ENCODE assay signal across 25 cellular contexts in the genomic region with DNA sequence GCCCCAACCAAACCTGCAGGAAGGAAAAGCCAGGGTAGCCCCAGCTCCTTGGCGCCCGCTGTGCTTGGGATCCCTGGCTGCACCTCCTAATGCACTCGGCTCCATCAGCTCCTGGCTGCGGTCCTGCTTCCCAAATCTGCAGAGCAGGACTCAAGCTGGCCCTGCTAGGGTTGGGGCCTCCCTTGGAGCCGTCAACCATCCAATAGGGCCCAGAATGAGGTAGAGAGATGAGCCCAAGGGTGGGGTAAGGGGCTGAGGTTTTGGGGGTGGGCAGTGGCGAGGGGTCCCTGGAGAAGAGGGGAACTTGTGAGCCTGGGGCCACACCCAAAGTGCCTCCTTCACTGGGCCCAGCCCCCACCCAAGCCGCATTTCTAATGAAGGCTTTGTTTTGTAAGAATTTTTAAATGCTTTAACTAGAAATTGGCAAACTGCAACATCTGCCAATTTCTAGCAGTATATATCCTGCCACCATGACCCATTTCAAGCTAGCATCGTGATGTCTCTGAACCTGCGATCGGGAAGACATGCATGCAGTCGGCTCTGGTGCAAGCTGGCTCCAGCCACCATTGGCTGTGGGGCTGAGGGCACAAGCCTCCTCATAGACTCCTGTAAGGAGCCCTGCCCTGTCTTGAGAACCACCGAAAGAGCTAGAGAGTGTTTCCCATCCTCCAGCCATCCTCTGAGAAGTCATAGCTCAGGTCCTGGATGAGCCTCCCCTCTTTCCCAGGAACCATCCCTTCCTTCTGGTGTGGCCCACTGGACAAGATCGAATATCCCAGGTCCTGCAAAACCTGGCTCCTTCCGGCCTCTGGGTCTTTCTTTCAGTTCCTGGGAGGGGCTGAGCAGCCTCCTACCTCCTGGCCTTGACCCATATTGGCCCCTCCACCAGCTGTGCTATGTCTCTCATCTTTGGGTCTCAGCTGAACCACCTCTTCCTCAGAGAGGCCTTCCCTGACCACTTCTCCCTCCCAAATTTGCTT. TPM values are rescaled to one million over a fixed set of nuclear protein-coding genes. Genes with fewer than 3 reads are reported as not detected.
A peak's percentile ranks its signal among the peaks of the same experiment; 100 is the strongest.
DNase-seq lines count a peak whose midpoint lies in the region; ATAC-seq and TF ChIP-seq lines count a peak whose summit lies in the region.
"Had no signal": no experiment of that assay in that cellular context is flagged by ENCODE, and none has a peak within 500 bp of the region (broad histone marks: within the 10 kb centered on the region; RNA-seq: fewer than 3 reads in every experiment).

No MANE protein-coding gene starts in this region.

- POLR2A ChIA-PET in SK-N-SH (lab: Yijun Ruan, JAX) (no interaction called here), HEK293T (lab: Yijun Ruan, JAX) (interaction anchor here (1.4 to 2.3 kb wide), 2 partner anchors 25 to 27 kb away, joined by 4 to 8 read pairs; no protein-coding TSS in a partner anchor)
- POLR2A ChIA-PET in CD8-positive, alpha-beta memory T cell (lab: Charles Lee), result interaction anchor here (0.7 to 1.3 kb wide), 2 partner anchors 25 to 57 kb away, joined by 3 to 7 read pairs; no protein-coding TSS in a partner anchor

- H3K9me2 ChIP-seq in SK-N-SH, result no peaks in the 10 kb centered on the region

- DNase-seq in SK-N-SH, result peak; percentile 6
- DNase-seq in CD8-positive, alpha-beta memory T cell, result no peak
- no peak for DNase-seq in effector memory CD8-positive, alpha-beta T cell
- DNase-seq in osteoblast (ENCODE audit: insufficient read length, low spot score, missing footprints), result peak; percentile 43
- no peak for DNase-seq in stimulated activated CD4-positive, alpha-beta T cell treated with anti-CD3 and anti-CD28 coated beads, Interleukin-2, amount 100 ng/mL, for 48 hours
- no peak for DNase-seq in HEK293T (ENCODE audit: extremely low spot score)
- DNase-seq in stimulated activated CD4-positive, alpha-beta T cell treated with anti-CD3 and anti-CD28 coated beads, Interleukin-4, amount 100 ng/mL, for 1 hour, result no peak
- DNase-seq: amniotic stem cell; dermis blood vessel endothelial cell; DMS53; GF-D8; MV-4-11; NCI-H2171; NCI-H69; stimulated activated naive CD4-positive, alpha-beta T cell treated with Interleukin-2 at 50 U/mL for 16 hours had no signal

- no peaks in the 10 kb centered on the region for H3K9me3 Mint-ChIP-seq in CD8-positive, alpha-beta memory T cell
- H3K9me3 Mint-ChIP-seq in effector memory CD8-positive, alpha-beta T cell, result no peaks in the 10 kb centered on the region

- H3K4me3 ChIP-seq in SK-N-SH (ENCODE audit: low read depth in 2 of 2, low read length in 1 of 2) (no peak overlapping the region), osteoblast (ENCODE audit: insufficient read depth, low read length) (no peak overlapping the region)
- H3K4me3 ChIP-seq in CD8-positive, alpha-beta memory T cell (ENCODE audit: low read length), result no peak overlapping the region

- peak overlapping the region; percentile 1 to 93 (median 79) for H3K27ac Mint-ChIP-seq in CD8-positive, alpha-beta memory T cell
- peak overlapping the region; percentile 35 to 44 for H3K27ac Mint-ChIP-seq in effector memory CD8-positive, alpha-beta T cell

- H2AFZ ChIP-seq in SK-N-SH (ENCODE audit: low read depth) (no peak overlapping the region), osteoblast (ENCODE audit: low read length) (no peak overlapping the region)

- H3K9ac ChIP-seq in SK-N-SH, result no peak overlapping the region
- H3K9ac ChIP-seq: KMS-11 had no signal

- H3K4me1 Mint-ChIP-seq in CD8-positive, alpha-beta memory T cell, result peaks cover 59 to 82% (median 76%) of the 10 kb centered on the region in 3 donors
- H3K4me1 Mint-ChIP-seq in effector memory CD8-positive, alpha-beta T cell (ENCODE audit: low read depth in 2 of 2), result peaks cover 43 to 52% of the 10 kb centered on the region in 2 donors

- H3K27me3 Mint-ChIP-seq in CD8-positive, alpha-beta memory T cell, result peaks cover 0 to 3% of the 10 kb centered on the region in 2 donors
- peaks cover 0 to 17% of the 10 kb centered on the region in 2 donors for H3K27me3 Mint-ChIP-seq in effector memory CD8-positive, alpha-beta T cell

- H3K4me1 ChIP-seq in SK-N-SH (ENCODE audit: control insufficient read depth in 1 of 2, insufficient read depth in 2 of 2, low read depth in 1 of 2, low read length in 1 of 2) (peaks cover 0 to 23% of the 10 kb centered on the region in 2 experiments; a peak in 1 of 4 replicates), osteoblast (ENCODE audit: insufficient read depth, low read length) (peaks cover 14% of the 10 kb centered on the region)
- peaks cover 39% of the 10 kb centered on the region for H3K4me1 ChIP-seq in CD8-positive, alpha-beta memory T cell (ENCODE audit: insufficient read depth, low read length)

- TF ChIP-seq EP300 in SK-N-SH (IDR thresholded peaks at IDR 0.05; ENCODE audit: borderline replicate concordance in 1 of 2, low read depth in 1 of 2, low read length in 1 of 2), result no peak

- H3K9me3 ChIP-seq in SK-N-SH (no peaks in the 10 kb centered on the region), osteoblast (ENCODE audit: low read depth, low read length) (no peaks in the 10 kb centered on the region)
- no peaks in the 10 kb centered on the region for H3K9me3 ChIP-seq in CD8-positive, alpha-beta memory T cell (ENCODE audit: low read length)

- ATAC-seq in SK-N-SH treated with all-trans-retinoic acid at 6 μM for 48 hours, result no peak
- no peak for ATAC-seq in effector memory CD8-positive, alpha-beta T cell (replicated peaks)
- ATAC-seq: HCT116 had no signal

- no peak overlapping the region for H3K4me2 ChIP-seq in SK-N-SH
- no peak overlapping the region for H3K4me2 ChIP-seq in osteoblast (ENCODE audit: insufficient read depth, low read length)
- H3K4me2 ChIP-seq: KMS-11 had no signal

- H4K20me1 ChIP-seq in SK-N-SH (ENCODE audit: insufficient read depth), result no peaks in the 10 kb centered on the region
- no peaks in the 10 kb centered on the region for H4K20me1 ChIP-seq in osteoblast (ENCODE audit: insufficient read depth, low read length)

- CTCF ChIA-PET in SK-N-SH (lab: Yijun Ruan, JAX) (interaction anchor here (1.4 to 19.4 kb wide), 2 partner anchors 9 to 27 kb away, joined by 3 to 190 read pairs; no protein-coding TSS in a partner anchor), HEK293T (lab: Yijun Ruan, JAX) (interaction anchor here (0.7 to 0.8 kb wide), 3 partner anchors 28 to 626 kb away, joined by 3 to 4 read pairs (median 4); no protein-coding TSS in a partner anchor)
- CTCF ChIA-PET in CD8-positive, alpha-beta memory T cell (lab: Charles Lee), result interaction anchor here (1.4 to 2.3 kb wide), 3 partner anchors 9 to 27 kb away, joined by 3 to 8 read pairs (median 4); a partner anchor contains a TSS

- H3K27me3 ChIP-seq in SK-N-SH (ENCODE audit: insufficient read depth) (no peaks in the 10 kb centered on the region), osteoblast (ENCODE audit: insufficient read depth, low read length) (peaks cover 29% of the 10 kb centered on the region)
- no peaks in the 10 kb centered on the region for H3K27me3 ChIP-seq in CD8-positive, alpha-beta memory T cell (ENCODE audit: insufficient read depth, low read length, poor library complexity, severe bottlenecking)

- no peak for TF ChIP-seq RAD21 in SK-N-SH (IDR thresholded peaks at IDR 0.05; ENCODE audit: low read length)

- peaks cover 0 to 62% (median 21%) of the 10 kb centered on the region in 3 donors for H3K36me3 Mint-ChIP-seq in CD8-positive, alpha-beta memory T cell
- no peaks in the 10 kb centered on the region for H3K36me3 Mint-ChIP-seq in effector memory CD8-positive, alpha-beta T cell (ENCODE audit: insufficient read depth)

- no peak overlapping the region for H3K27ac ChIP-seq in SK-N-SH (ENCODE audit: low read depth in 2 of 2, low read length in 1 of 2)
- H3K27ac ChIP-seq in CD8-positive, alpha-beta memory T cell (ENCODE audit: low read depth, low read length), result no peak overlapping the region
- H3K27ac ChIP-seq in osteoblast (ENCODE audit: low read depth, low read length), result no peak overlapping the region
- H3K27ac ChIP-seq: 22Rv1, KMS-11 had no signal

- no peaks in the 10 kb centered on the region for H3F3A ChIP-seq in SK-N-SH (replicated peaks; ENCODE audit: insufficient read depth)

- no peaks in the 10 kb centered on the region for H3K36me3 ChIP-seq in SK-N-SH (replicated peaks in 1 of 2; ENCODE audit: control insufficient read depth in 1 of 2, insufficient read depth in 2 of 2, low read length in 1 of 2)
- H3K36me3 ChIP-seq in CD8-positive, alpha-beta memory T cell (ENCODE audit: insufficient read depth, low read length), result no peaks in the 10 kb centered on the region
- H3K36me3 ChIP-seq in osteoblast (ENCODE audit: insufficient read depth, low read length), result no peaks in the 10 kb centered on the region

- 81% methylated on average over 12 of the region's 14 CpGs for WGBS in SK-N-SH (ENCODE audit: low lambda C conversion rate)

- H3K79me2 ChIP-seq in SK-N-SH (ENCODE audit: insufficient read depth) (no peaks in the 10 kb centered on the region), osteoblast (ENCODE audit: insufficient read depth, low read length) (no peaks in the 10 kb centered on the region)

- TF ChIP-seq CTCF in SK-N-SH (IDR thresholded peaks at IDR 0.05) (no peak), osteoblast (IDR thresholded peaks at IDR 0.05; ENCODE audit: extremely low read depth, low read depth, low read length) (no peak)

- H3K4me3 Mint-ChIP-seq in CD8-positive, alpha-beta memory T cell, result no peak overlapping the region
- H3K4me3 Mint-ChIP-seq in effector memory CD8-positive, alpha-beta T cell, result no peak overlapping the region

TF ChIP-seq in SK-N-SH treated with all-trans-retinoic acid at 6 μM for 48 hours, 23 proteins besides CTCF, POLR2A, EP300 and RAD21 (continues in another document):
- TF ChIP-seq BACH2 (CRISPR knock-in tag; IDR thresholded peaks at IDR 0.05; ENCODE audit: borderline replicate concordance) (no peak), ZNF8 (CRISPR knock-in tag; IDR thresholded peaks at IDR 0.05) (no peak)

TF ChIP-seq in HEK293T, 16 proteins besides CTCF, POLR2A, EP300 and RAD21 (continues in another document):
- TF ChIP-seq FOXK2 (IDR thresholded peaks at IDR 0.05) (no peak), FOXM1 (IDR thresholded peaks at IDR 0.05; ENCODE audit: borderline replicate concordance) (no peak)

RNA-seq across cellular contexts. Expression of a gene that starts 15.5 kb away (rescaled TPM):
- polyA plus RNA-seq in SK-N-SH (2012; rRNA removed), result 47.4 and 47.7 TPM in 2 replicates
- 20.7 and 30.3 TPM in 2 replicates for polyA plus RNA-seq in SK-N-SH (2012; cell fraction: cytosol; rRNA removed)
- polyA plus RNA-seq in SK-N-SH (2012; cell fraction: nucleus; rRNA removed), result 103 and 122 TPM in 2 replicates
- total RNA-seq in CD8-positive, alpha-beta memory T cell, result 1 to 10 TPM; 3.6 to 4.3 TPM
- 1.8 TPM for polyA plus RNA-seq in CD8-positive, alpha-beta memory T cell
- 11.9 and 18.3 TPM in 2 replicates for total RNA-seq in osteoblast

RNA-seq across cellular contexts. Expression of a gene that starts 22.8 kb away (rescaled TPM):
- 0.33 and 0.39 TPM in 2 replicates for polyA plus RNA-seq in SK-N-SH (2012; rRNA removed)
- polyA plus RNA-seq in SK-N-SH (2012; cell fraction: cytosol; rRNA removed), result 0.18 and 0.42 TPM in 2 replicates
- polyA plus RNA-seq in SK-N-SH (2012; cell fraction: nucleus; rRNA removed), result 0.42 and 0.60 TPM in 2 replicates
- 100 to 1,000 TPM; 238 to 243 TPM for total RNA-seq in CD8-positive, alpha-beta memory T cell
- 459 TPM for polyA plus RNA-seq in CD8-positive, alpha-beta memory T cell
- total RNA-seq in osteoblast, result 0.59 TPM in 1 of 2 replicates, not detected in the other
- total RNA-seq: bronchial epithelial cell, dermis blood vessel endothelial cell, endothelial cell of umbilical vein, RPMI7951 had no signal
- polyA plus RNA-seq: neural cell had no signal

RNA-seq across cellular contexts. Expression of a gene that starts 39.7 kb away (rescaled TPM):
- 0.02 TPM in 1 of 2 replicates, not detected in the other for polyA plus RNA-seq in SK-N-SH (2012; rRNA removed)
- 0.03 TPM in 2 replicates for polyA plus RNA-seq in SK-N-SH (2012; cell fraction: cytosol; rRNA removed)
- polyA plus RNA-seq in SK-N-SH (2012; cell fraction: nucleus; rRNA removed), result 0.01 and 0.04 TPM in 2 replicates
- total RNA-seq in CD8-positive, alpha-beta memory T cell, result under 1 TPM; 0.24 to 0.62 TPM
- polyA plus RNA-seq in CD8-positive, alpha-beta memory T cell, result 0.59 TPM
- not detected in 2 replicates for total RNA-seq in osteoblast
- total RNA-seq: bronchial epithelial cell, dermis blood vessel endothelial cell, endothelial cell of umbilical vein, HT1080, mesenteric fat pad, RPMI7951 had no signal
- polyA plus RNA-seq: endothelial cell of umbilical vein, neural cell had no signal

Comparison
In these comparisons a context has a peak if more than half of its experiments do, and no peak if none do; other contexts are left out.
1. DNase-seq: peak in SK-N-SH (single experiment) and osteoblast (single experiment); none in CD8-positive, alpha-beta memory T cell (0 of 5), effector memory CD8-positive, alpha-beta T cell (0 of 3), stimulated activated CD4-positive, alpha-beta T cell treated with anti-CD3 and anti-CD28 coated beads, Interleukin-2, amount 100 ng/mL, for 48 hours (0 of 2), HEK293T (single experiment) and stimulated activated CD4-positive, alpha-beta T cell treated with anti-CD3 and anti-CD28 coated beads, Interleukin-4, amount 100 ng/mL, for 1 hour (single experiment).
2. RNA of a gene that starts 22.8 kb away (total RNA-seq): 238 to 243 TPM in CD8-positive, alpha-beta memory T cell; 0.59 TPM in osteoblast; every median in the first group is over 100 times any median in the second.